ENCODE assay signal across 11 cellular contexts in genomic region chr3:28295819-28296364, GRCh38. TPM values are rescaled to one million over a fixed set of nuclear protein-coding genes. Genes with fewer than 3 reads are reported as not detected.
DNase-seq lines count a peak whose midpoint lies in the region; ATAC-seq, FAIRE-seq and TF ChIP-seq lines count a peak whose summit lies in the region.
"Had no signal": no experiment of that assay in that cellular context is flagged by ENCODE, and none has a peak within 500 bp of the region (broad histone marks: within the 10 kb centered on the region; RNA-seq: fewer than 3 reads in every experiment).

No MANE protein-coding gene starts in this region.

- H3F3A ChIP-seq in GM23248 (ENCODE audit: insufficient read depth): peaks cover 4% of the 10 kb centered on the region; the same call in 1 of the 2 replicates

- CTCF ChIA-PET in CD8-positive, alpha-beta memory T cell (lab: Charles Lee): interaction anchor here (1.5 to 3.6 kb wide), 3 partner anchors 9 to 584 kb away, joined by 3 to 11 read pairs (median 11); partner anchors contain the start of gene EOMES
- CTCF ChIA-PET in GM12878 (lab: Yijun Ruan, JAX): interaction anchor here (1.0 to 2.4 kb wide), 6 partner anchors 8 to 583 kb away, joined by 3 to 9 read pairs (median 4); no protein-coding TSS in a partner anchor

- no peaks in the 10 kb centered on the region for H3K9me2 ChIP-seq in GM23248 (ENCODE audit: insufficient read depth)

- SMC1A ChIA-PET in GM12878 (lab: Charles Lee; ENCODE audit: uncharacterized antibody, unreplicated experiment): interaction anchor here (0.6 to 2.4 kb wide), 7 partner anchors 7 to 578 kb away, joined by 3 to 9 read pairs (median 4); no protein-coding TSS in a partner anchor

- in situ Hi-C loops in GM23248 (cut with MboI): loop anchor here (25.0 kb wide), 1 partner anchor 584 kb away; the partner anchor contains the start of gene EOMES
- in situ Hi-C loops in GM12878 (cut with MboI): no loop called here

- H3K36me3 Mint-ChIP-seq in CD8-positive, alpha-beta memory T cell: peaks cover 0 to 53% (median 11%) of the 10 kb centered on the region in 3 donors

- FAIRE-seq in GM12878 (lab: Jason Lieb, UNC): no peak
- FAIRE-seq: GM12891 had no signal

- intact Hi-C loops in GM12878 (cut with micrococcal nuclease; ENCODE audit: unreplicated experiment): no loop called here
- intact Hi-C loops in mucosa of descending colon (cut with DNase I, micrococcal nuclease): no loop called here

- peak overlapping the region; percentile 47 to 95 (median 80) for H3K27ac Mint-ChIP-seq in CD8-positive, alpha-beta memory T cell

- H4K20me1 ChIP-seq in GM23248 (ENCODE audit: insufficient read depth) (no peaks in the 10 kb centered on the region), GM12878 (ENCODE audit: control insufficient read depth, insufficient read depth) (no peaks in the 10 kb centered on the region)

- TF ChIP-seq CTCF in GM12878 (IDR thresholded peaks at IDR 0.05 in 2 of 3, conservative IDR thresholded peaks at IDR 0.05 in 1 of 3; ENCODE audit: control insufficient read depth in 2 of 3, extremely low read depth in 1 of 3, insufficient read depth in 1 of 3, low read depth in 3 of 3, low read length in 3 of 3) (no peak), mucosa of descending colon (IDR thresholded peaks at IDR 0.05) (no peak)

- TF ChIP-seq RAD21 in GM12878 (IDR thresholded peaks at IDR 0.05; ENCODE audit: insufficient read depth, low read depth, low read length): no peak

- ATAC-seq in GM12878 (peak; percentile 62), mucosa of descending colon (peak; percentile 55), GM19023 (IDR thresholded peaks at IDR 0.05; ENCODE audit: unreplicated experiment) (no peak), HG03439 (IDR thresholded peaks at IDR 0.05; ENCODE audit: unreplicated experiment) (no peak)

- H3K4me3 ChIP-seq in CD8-positive, alpha-beta memory T cell (ENCODE audit: low read length): no peak overlapping the region
- H3K4me3 ChIP-seq in GM23248 (no peak overlapping the region), GM12878 (no peak overlapping the region), mucosa of descending colon (no peak overlapping the region)

- H3K4me2 ChIP-seq in GM23248 (ENCODE audit: unreplicated experiment): peak overlapping the region; percentile 38
- H3K4me2 ChIP-seq in GM12878 (ENCODE audit: control insufficient read depth, insufficient read depth): peak overlapping the region; percentile 30; the same call in 1 of the 2 replicates

- H3K4me1 ChIP-seq in CD8-positive, alpha-beta memory T cell (ENCODE audit: insufficient read depth, low read length): peaks cover 3% of the 10 kb centered on the region
- H3K4me1 ChIP-seq in GM23248 (ENCODE audit: insufficient read depth) (0 out of 2 replicates have a peak, but pooled peaks cover 5% of the 10 kb centered on the region), GM12878 (ENCODE audit: control insufficient read depth, insufficient read depth, low read length) (no peaks in the 10 kb centered on the region), mucosa of descending colon (ENCODE audit: low read depth) (peaks cover 3% of the 10 kb centered on the region)

- no peaks in the 10 kb centered on the region for H3K27me3 ChIP-seq in CD8-positive, alpha-beta memory T cell (ENCODE audit: insufficient read depth, low read length, poor library complexity, severe bottlenecking)
- H3K27me3 ChIP-seq in GM23248 (replicated peaks; ENCODE audit: insufficient read depth) (no peaks in the 10 kb centered on the region), GM12878 (replicated peaks in 1 of 2; ENCODE audit: control insufficient read depth in 2 of 2, insufficient read depth in 2 of 2, low read length in 1 of 2) (no peaks in the 10 kb centered on the region)

- no peaks in the 10 kb centered on the region for H3K27me3 Mint-ChIP-seq in CD8-positive, alpha-beta memory T cell

- TF ChIP-seq POLR2A in GM12878 (IDR thresholded peaks at IDR 0.05; ENCODE audit: low read depth, low read length): no peak

- 0 out of 2 replicates have a peak overlapping the region, but pooled peaks have one; percentile 12 for H2AFZ ChIP-seq in GM23248
- H2AFZ ChIP-seq in GM12878 (ENCODE audit: control insufficient read depth, low read depth, low read length): no peak overlapping the region

- H3K27ac ChIP-seq in CD8-positive, alpha-beta memory T cell (ENCODE audit: low read depth, low read length): no peak overlapping the region
- no peak overlapping the region for H3K27ac ChIP-seq in GM23248
- no peak overlapping the region; the same call in 1 of the 2 replicates for H3K27ac ChIP-seq in GM12878 (ENCODE audit: control insufficient read depth, insufficient read depth)
- H3K27ac ChIP-seq: epithelial cell of prostate had no signal

- RAD21 ChIA-PET in GM12878 (lab: Charles Lee; ENCODE audit: unreplicated experiment): interaction anchor here (0.7 to 2.6 kb wide), 6 partner anchors 8 to 583 kb away, joined by 3 to 11 read pairs (median 3); no protein-coding TSS in a partner anchor

- TSS peak; percentile 9 for BruUV-seq in GM12878 (replicated peaks; lab: Mats Ljungman, UMichigan)

- DNase-seq in CD8-positive, alpha-beta memory T cell: no peak
- DNase-seq in GM23248 (peak; percentile 4), GM12878 (ENCODE audit: low read depth, low spot score) (no peak), mucosa of descending colon (no peak), NOMO-1 treated with DMSO at 0.1 percent for 48 hours (lab: John Stamatoyannopoulos, UW; ENCODE audit: unreplicated experiment) (no peak), NCI-H69 (lab: John Stamatoyannopoulos, UW) (no peak)
- DNase-seq: KBM-7 had no signal

- no peaks in the 10 kb centered on the region for H3K79me2 ChIP-seq in GM23248 (ENCODE audit: insufficient read depth)
- no peaks in the 10 kb centered on the region for H3K79me2 ChIP-seq in GM12878 (ENCODE audit: control insufficient read depth, insufficient read depth, low read length)

- H3K9ac ChIP-seq in GM23248 (no peak overlapping the region), GM12878 (ENCODE audit: control insufficient read depth, insufficient read depth, low read length) (no peak overlapping the region)

- POLR2A ChIA-PET in CD8-positive, alpha-beta memory T cell (lab: Charles Lee): no interaction called here
- POLR2A ChIA-PET in GM12878 (lab: Charles Lee): interaction anchor here (1.2 kb wide), 1 partner anchor 53 kb away, joined by 4 read pairs; no protein-coding TSS in a partner anchor

- TF ChIP-seq EP300 in GM12878 (IDR thresholded peaks at IDR 0.05; ENCODE audit: borderline replicate concordance in 1 of 2, control insufficient read depth in 1 of 2, low read depth in 2 of 2, low read length in 2 of 2): no peak

- H3K36me3 ChIP-seq in CD8-positive, alpha-beta memory T cell (ENCODE audit: insufficient read depth, low read length): no peaks in the 10 kb centered on the region
- H3K36me3 ChIP-seq in GM23248 (ENCODE audit: low read depth): no peaks in the 10 kb centered on the region
- H3K36me3 ChIP-seq in GM12878 (ENCODE audit: control insufficient read depth in 2 of 2, insufficient read depth in 2 of 2, low read length in 1 of 2): peaks cover 0 to 2% of the 10 kb centered on the region in 2 experiments; a peak in 2 of 4 replicates
- H3K36me3 ChIP-seq in mucosa of descending colon (ENCODE audit: low read depth): no peaks in the 10 kb centered on the region

- H3K4me3 Mint-ChIP-seq in CD8-positive, alpha-beta memory T cell: peak overlapping the region; percentile 67 to 88 (median 79)

- peaks cover 52 to 75% (median 73%) of the 10 kb centered on the region in 3 donors for H3K4me1 Mint-ChIP-seq in CD8-positive, alpha-beta memory T cell

- peaks cover 0 to 1% (median 0%) of the 10 kb centered on the region in 5 donors for H3K9me3 Mint-ChIP-seq in CD8-positive, alpha-beta memory T cell

- no peaks in the 10 kb centered on the region for H3K9me3 ChIP-seq in CD8-positive, alpha-beta memory T cell (ENCODE audit: low read length)
- H3K9me3 ChIP-seq in GM23248 (ENCODE audit: low read depth) (no peaks in the 10 kb centered on the region), GM12878 (replicated peaks; ENCODE audit: control insufficient read depth, insufficient read depth, low read length) (peaks cover 2% of the 10 kb centered on the region), mucosa of descending colon (no peaks in the 10 kb centered on the region)

RNA-seq across cellular contexts. Expression of gene ZCWPW2, which starts 52.6 kb away (rescaled TPM):
- under 1 TPM; 0.20 to 0.27 TPM for total RNA-seq in CD8-positive, alpha-beta memory T cell
- polyA plus RNA-seq in CD8-positive, alpha-beta memory T cell: 0.66 TPM
- 3.5 and 4.2 TPM in 2 replicates for total RNA-seq in GM23248 (2014; rRNA removed; shearing (Covaris generic))
- polyA plus RNA-seq in GM23248 (2016; fragmentation: Nextera tagmentation; extraction: Ambion mirVana) (2.1 TPM in 2 replicates), GM12878 (2011; rRNA removed) (0.14 and 0.23 TPM in 2 replicates), GM12878 (2014; fragmentation: Illumina TruSeq; extraction: Trizol) (0.22 TPM in 1 of 2 replicates, not detected in the other), GM12878 (2014; fragmentation: Nextera tagmentation; extraction: Ambion mirVana) (under 1 TPM; 0.31 to 0.37 TPM), GM12878 (2014; rRNA removed) (not detected in 2 replicates), GM12878 (2016; fragmentation: Nextera tagmentation; extraction: Ambion mirVana) (under 1 TPM; 0.09 to 0.38 TPM)
- total RNA-seq in GM12878 (2013; cell fraction: nucleolus; rRNA removed): 0.32 and 0.38 TPM in 2 replicates
- total RNA-seq in GM12878 (2014; rRNA removed) (not detected in 2 replicates), GM12878 (2014; rRNA removed; fragmentation: Illumina TruSeq; extraction: Trizol) (0.09 and 0.18 TPM in 2 replicates), GM12878 (2021) (not detected in 2 replicates), mucosa of descending colon (1 to 10 TPM in 1 of 3 donors, under 1 TPM in 2; 0.55 to 1.7 (median 0.90) TPM)
- 0.28 TPM for polyA plus RNA-seq in GM12878 (2011; ENCODE audit: low read depth)
- polyA plus RNA-seq in GM12878 (2011; cell fraction: cytosol; rRNA removed): 0.06 TPM in 1 of 2 replicates, not detected in the other
- not detected in 2 replicates for polyA plus RNA-seq in GM12878 (2011; cell fraction: nucleus; rRNA removed)
- polyA plus RNA-seq in GM12878 (2012): 0.27 and 0.31 TPM in 2 replicates
- not detected in 2 replicates for polyA minus RNA-seq in GM12878 (2011; rRNA and poly(A)+ RNA removed)
- not detected in 2 replicates for polyA minus RNA-seq in GM12878 (2011; cell fraction: cytosol; rRNA and poly(A)+ RNA removed)
- polyA minus RNA-seq in GM12878 (2011; cell fraction: nucleus; rRNA and poly(A)+ RNA removed): 0.24 and 0.38 TPM in 2 replicates

RNA-seq across cellular contexts. Expression of gene AZI2, which starts 52.7 kb away (rescaled TPM):
- 10 to 100 TPM; 34.5 to 36.4 TPM for total RNA-seq in CD8-positive, alpha-beta memory T cell
- polyA plus RNA-seq in CD8-positive, alpha-beta memory T cell: 51.8 TPM
- 33.5 and 42.9 TPM in 2 replicates for total RNA-seq in GM23248 (2014; rRNA removed; shearing (Covaris generic))
- polyA plus RNA-seq in GM23248 (2016; fragmentation: Nextera tagmentation; extraction: Ambion mirVana) (88.4 and 95.4 TPM in 2 replicates), GM12878 (2011; rRNA removed) (91.7 and 137 TPM in 2 replicates), GM12878 (2014; fragmentation: Illumina TruSeq; extraction: Trizol) (30.1 and 40.2 TPM in 2 replicates), GM12878 (2014; fragmentation: Nextera tagmentation; extraction: Ambion mirVana) (10 to 100 TPM; 33.4 to 36.2 TPM), GM12878 (2014; rRNA removed) (17.8 and 27.7 TPM in 2 replicates), GM12878 (2016; fragmentation: Nextera tagmentation; extraction: Ambion mirVana) (10 to 100 TPM; 33.4 to 35.6 TPM)
- total RNA-seq in GM12878 (2013; cell fraction: nucleolus; rRNA removed): 82.5 and 90.1 TPM in 2 replicates
- total RNA-seq in GM12878 (2014; rRNA removed) (19.9 and 23.1 TPM in 2 replicates), GM12878 (2014; rRNA removed; fragmentation: Illumina TruSeq; extraction: Trizol) (35.1 and 35.5 TPM in 2 replicates), GM12878 (2021) (32.6 and 37.8 TPM in 2 replicates), mucosa of descending colon (10 to 100 TPM; 50.4 to 61.6 (median 55.3) TPM)
- 15.9 TPM for polyA plus RNA-seq in GM12878 (2011; ENCODE audit: low read depth)
- 30.8 and 42.9 TPM in 2 replicates for polyA plus RNA-seq in GM12878 (2011; cell fraction: cytosol; rRNA removed)
- 109 and 173 TPM in 2 replicates for polyA plus RNA-seq in GM12878 (2011; cell fraction: nucleus; rRNA removed)
- polyA plus RNA-seq in GM12878 (2012): 29.8 and 42.8 TPM in 2 replicates
- 55.8 and 76.1 TPM in 2 replicates for polyA minus RNA-seq in GM12878 (2011; rRNA and poly(A)+ RNA removed)
- 17.1 and 17.4 TPM in 2 replicates for polyA minus RNA-seq in GM12878 (2011; cell fraction: cytosol; rRNA and poly(A)+ RNA removed)
- polyA minus RNA-seq in GM12878 (2011; cell fraction: nucleus; rRNA and poly(A)+ RNA removed): 94.1 and 142 TPM in 2 replicates

RNA-seq across cellular contexts. Expression of gene CMC1, which starts 54.5 kb away (rescaled TPM):
- 10 to 100 TPM; 46.3 to 50.1 TPM for total RNA-seq in CD8-positive, alpha-beta memory T cell
- 205 TPM for polyA plus RNA-seq in CD8-positive, alpha-beta memory T cell
- 0.97 and 2.5 TPM in 2 replicates for total RNA-seq in GM23248 (2014; rRNA removed; shearing (Covaris generic))
- polyA plus RNA-seq in GM23248 (2016; fragmentation: Nextera tagmentation; extraction: Ambion mirVana) (65.0 and 70.2 TPM in 2 replicates), GM12878 (2011; rRNA removed) (84.3 and 148 TPM in 2 replicates), GM12878 (2014; fragmentation: Illumina TruSeq; extraction: Trizol) (13.0 and 16.3 TPM in 2 replicates), GM12878 (2014; fragmentation: Nextera tagmentation; extraction: Ambion mirVana) (10 to 100 TPM; 26.9 to 41.2 TPM), GM12878 (2014; rRNA removed) (31.4 and 32.6 TPM in 2 replicates), GM12878 (2016; fragmentation: Nextera tagmentation; extraction: Ambion mirVana) (100 to 1,000 TPM in 1 of 2 experiments, 10 to 100 TPM in 1; 94.4 to 118 TPM)
- total RNA-seq in GM12878 (2013; cell fraction: nucleolus; rRNA removed): 59.0 and 65.7 TPM in 2 replicates
- total RNA-seq in GM12878 (2014; rRNA removed) (12.3 and 13.8 TPM in 2 replicates), GM12878 (2014; rRNA removed; fragmentation: Illumina TruSeq; extraction: Trizol) (15.9 and 16.2 TPM in 2 replicates), GM12878 (2021) (22.9 and 27.1 TPM in 2 replicates), mucosa of descending colon (10 to 100 TPM; 23.3 to 34.9 (median 31.1) TPM)
- 13.4 TPM for polyA plus RNA-seq in GM12878 (2011; ENCODE audit: low read depth)
- polyA plus RNA-seq in GM12878 (2011; cell fraction: cytosol; rRNA removed): 25.1 and 25.6 TPM in 2 replicates
- 38.7 and 50.8 TPM in 2 replicates for polyA plus RNA-seq in GM12878 (2011; cell fraction: nucleus; rRNA removed)
- polyA plus RNA-seq in GM12878 (2012): 24.4 and 28.2 TPM in 2 replicates
- 13.3 and 15.8 TPM in 2 replicates for polyA minus RNA-seq in GM12878 (2011; rRNA and poly(A)+ RNA removed)
- 10.4 and 23.9 TPM in 2 replicates for polyA minus RNA-seq in GM12878 (2011; cell fraction: cytosol; rRNA and poly(A)+ RNA removed)
- polyA minus RNA-seq in GM12878 (2011; cell fraction: nucleus; rRNA and poly(A)+ RNA removed): 52.2 and 85.2 TPM in 2 replicates

Comparison
In these comparisons a context has a peak if more than half of its experiments do, and no peak if none do; other contexts are left out.
1. ATAC-seq: peak in GM12878 (single experiment) and mucosa of descending colon (single experiment); none in GM19023 (single experiment) and HG03439 (single experiment).